In genomic region chr12:118374126-118374725, GRCh38 we compare ENCODE assay signal across 12 cellular contexts. TPM values are rescaled to one million over a fixed set of nuclear protein-coding genes. Genes with fewer than 3 reads are reported as not detected.
A peak's percentile ranks its signal among the peaks of the same experiment; 100 is the strongest.
DNase-seq lines count a peak whose midpoint lies in the region; ATAC-seq and TF ChIP-seq lines count a peak whose summit lies in the region.
"Had no signal": no experiment of that assay in that cellular context is flagged by ENCODE, and none has a peak within 500 bp of the region (broad histone marks: within the 10 kb centered on the region; RNA-seq: fewer than 3 reads in every experiment).

No MANE protein-coding gene starts in this region.

- no peaks in the 10 kb centered on the region for H3K27me3 Mint-ChIP-seq in CD4-positive, CD25-positive, alpha-beta regulatory T cell
- H3K27me3 Mint-ChIP-seq in MCF 10A (ENCODE audit: insufficient read depth, unreplicated experiment), result no peaks in the 10 kb centered on the region
- H3K27me3 Mint-ChIP-seq in natural killer cell treated with Interleukin-12 subunit alpha and Interleukin-12 subunit beta and Interleukin-15 and Interleukin-18, amount 100 ng/mL, for 72 hours, result no peaks in the 10 kb centered on the region

- no TSS peak for BruUV-seq in MCF 10A (replicated peaks; lab: Mats Ljungman, UMichigan)

- TF ChIP-seq CTCF in HL-60 (IDR thresholded peaks at IDR 0.05; ENCODE audit: insufficient read depth, low read length) (no peak), MCF 10A (IDR thresholded peaks at IDR 0.05; ENCODE audit: unreplicated experiment) (no peak), upper lobe of right lung (IDR thresholded peaks at IDR 0.05) (no peak), foreskin keratinocyte (conservative IDR thresholded peaks at IDR 0.05) (no peak)

- peak overlapping the region; percentile 93 for H3K4me3 ChIP-seq in CD4-positive, CD25-positive, alpha-beta regulatory T cell (ENCODE audit: low read depth, low read length)
- no peak overlapping the region for H3K4me3 ChIP-seq in HL-60 (replicated peaks; ENCODE audit: insufficient read depth, low read length)
- H3K4me3 ChIP-seq in upper lobe of right lung, result no peak overlapping the region

- H3K9me3 Mint-ChIP-seq in CD4-positive, CD25-positive, alpha-beta regulatory T cell, result no peaks in the 10 kb centered on the region
- no peaks in the 10 kb centered on the region for H3K9me3 Mint-ChIP-seq in MCF 10A (ENCODE audit: unreplicated experiment)
- no peaks in the 10 kb centered on the region for H3K9me3 Mint-ChIP-seq in natural killer cell treated with Interleukin-12 subunit alpha and Interleukin-12 subunit beta and Interleukin-15 and Interleukin-18, amount 100 ng/mL, for 72 hours

- peak overlapping the region; percentile 77 to 95 (median 90) for H3K4me3 Mint-ChIP-seq in CD4-positive, CD25-positive, alpha-beta regulatory T cell
- peak overlapping the region; percentile 98 for H3K4me3 Mint-ChIP-seq in MCF 10A (ENCODE audit: unreplicated experiment)
- H3K4me3 Mint-ChIP-seq in natural killer cell treated with Interleukin-12 subunit alpha and Interleukin-12 subunit beta and Interleukin-15 and Interleukin-18, amount 100 ng/mL, for 72 hours, result peak overlapping the region; percentile 79

- POLR2A ChIA-PET in MCF 10A (lab: Yijun Ruan, JAX), result interaction anchor here (0.9 to 6.2 kb wide), 8 partner anchors 10 to 238 kb away, joined by 3 to 89 read pairs (median 13); partner anchors contain the start of gene PEBP1

- H3K9me3 ChIP-seq in CD4-positive, CD25-positive, alpha-beta regulatory T cell (ENCODE audit: control insufficient read depth in 2 of 2, low read length in 2 of 2), result no peaks in the 10 kb centered on the region
- H3K9me3 ChIP-seq in upper lobe of right lung, result no peaks in the 10 kb centered on the region
- H3K9me3 ChIP-seq: esophagus squamous epithelium had no signal

- H3K4me1 ChIP-seq in CD4-positive, CD25-positive, alpha-beta regulatory T cell (ENCODE audit: control insufficient read depth, insufficient read depth, low read length, poor library complexity, severe bottlenecking), result peaks cover 41% of the 10 kb centered on the region
- H3K4me1 ChIP-seq in upper lobe of right lung (peaks cover 45% of the 10 kb centered on the region), foreskin keratinocyte (peaks cover 4% of the 10 kb centered on the region)

- H3K36me3 Mint-ChIP-seq in CD4-positive, CD25-positive, alpha-beta regulatory T cell, result no peaks in the 10 kb centered on the region
- no peaks in the 10 kb centered on the region for H3K36me3 Mint-ChIP-seq in MCF 10A (ENCODE audit: insufficient read depth, unreplicated experiment)
- H3K36me3 Mint-ChIP-seq in natural killer cell treated with Interleukin-12 subunit alpha and Interleukin-12 subunit beta and Interleukin-15 and Interleukin-18, amount 100 ng/mL, for 72 hours, result no peaks in the 10 kb centered on the region

- H3K27ac Mint-ChIP-seq in CD4-positive, CD25-positive, alpha-beta regulatory T cell, result no peak overlapping the region
- H3K27ac Mint-ChIP-seq in MCF 10A (ENCODE audit: low read depth, unreplicated experiment), result no peak overlapping the region
- H3K27ac Mint-ChIP-seq in natural killer cell treated with Interleukin-12 subunit alpha and Interleukin-12 subunit beta and Interleukin-15 and Interleukin-18, amount 100 ng/mL, for 72 hours, result peak overlapping the region; percentile 85 to 92

- no peak for DNase-seq in CD4-positive, CD25-positive, alpha-beta regulatory T cell
- no peak for DNase-seq in HL-60 (ENCODE audit: low read depth in 1 of 2, low spot score in 1 of 2)
- DNase-seq in MCF 10A (ENCODE audit: unreplicated experiment), result no peak
- DNase-seq in natural killer cell treated with Interleukin-12 subunit alpha and Interleukin-12 subunit beta and Interleukin-15 and Interleukin-18, amount 100 ng/mL, for 72 hours (ENCODE audit: low spot score), result no peak
- no peak for DNase-seq in upper lobe of right lung
- no peak for DNase-seq in foreskin keratinocyte
- DNase-seq in Kasumi-1 (lab: John Stamatoyannopoulos, UW), result no peak
- DNase-seq: DMS53, esophagus squamous epithelium, kidney glomerular epithelial cell, NCI-H1436 had no signal

- no peak for ATAC-seq in CD4-positive, CD25-positive, alpha-beta regulatory T cell (ENCODE audit: low read depth in 2 of 2)
- no peak for ATAC-seq in natural killer cell treated with Interleukin-12 subunit alpha and Interleukin-12 subunit beta and Interleukin-15 and Interleukin-18, amount 100 ng/mL, for 72 hours
- ATAC-seq in upper lobe of right lung (no peak), foreskin keratinocyte (no peak), GM21526 (IDR thresholded peaks at IDR 0.05; ENCODE audit: low FRiP score, unreplicated experiment) (no peak)

- H3K4me1 Mint-ChIP-seq in CD4-positive, CD25-positive, alpha-beta regulatory T cell, result peaks cover 29 to 69% (median 51%) of the 10 kb centered on the region in 4 donors
- peaks cover 14% of the 10 kb centered on the region for H3K4me1 Mint-ChIP-seq in MCF 10A (ENCODE audit: insufficient read depth, unreplicated experiment)
- peaks cover 25 to 49% of the 10 kb centered on the region in 2 donors for H3K4me1 Mint-ChIP-seq in natural killer cell treated with Interleukin-12 subunit alpha and Interleukin-12 subunit beta and Interleukin-15 and Interleukin-18, amount 100 ng/mL, for 72 hours (ENCODE audit: low read depth in 2 of 2)

- CTCF ChIA-PET in MCF 10A (lab: Yijun Ruan, JAX), result interaction anchor here (0.6 to 8.9 kb wide), 14 partner anchors 9 to 499 kb away, joined by 3 to 422 read pairs (median 6); no protein-coding TSS in a partner anchor

- H3K36me3 ChIP-seq in CD4-positive, CD25-positive, alpha-beta regulatory T cell (ENCODE audit: control insufficient read depth, insufficient read depth, low read length), result no peaks in the 10 kb centered on the region
- H3K36me3 ChIP-seq in upper lobe of right lung, result peaks cover 7% of the 10 kb centered on the region

- intact Hi-C loops in MCF 10A (cut with micrococcal nuclease) (no loop called here), upper lobe of right lung (cut with DNase I) (no loop called here)

- no peak overlapping the region for H3K27ac ChIP-seq in CD4-positive, CD25-positive, alpha-beta regulatory T cell (ENCODE audit: insufficient read depth, low read length, poor library complexity, severe bottlenecking)
- H3K27ac ChIP-seq in HL-60 (replicated peaks) (peak overlapping the region; percentile 72), upper lobe of right lung (no peak overlapping the region), foreskin keratinocyte (no peak overlapping the region)

- no peaks in the 10 kb centered on the region for H3K27me3 ChIP-seq in CD4-positive, CD25-positive, alpha-beta regulatory T cell (ENCODE audit: control insufficient read depth, insufficient read depth, low read length)
- H3K27me3 ChIP-seq in HL-60 (ENCODE audit: insufficient read depth, poor library complexity, severe bottlenecking), result no peaks in the 10 kb centered on the region
- no peaks in the 10 kb centered on the region for H3K27me3 ChIP-seq in upper lobe of right lung
- H3K27me3 ChIP-seq in foreskin keratinocyte, result no peaks in the 10 kb centered on the region
- H3K27me3 ChIP-seq: esophagus squamous epithelium had no signal

RNA-seq across cellular contexts. Expression of gene TAOK3, which starts 1.5 kb away (rescaled TPM):
- total RNA-seq in CD4-positive, CD25-positive, alpha-beta regulatory T cell, result 97.8 TPM
- polyA plus RNA-seq in CD4-positive, CD25-positive, alpha-beta regulatory T cell, result 10 to 100 TPM; 60.2 to 74.8 (median 69.7) TPM
- total RNA-seq in MCF 10A (2022), result 24.8 and 28.6 TPM in 2 replicates
- 100 to 1,000 TPM; 106 to 107 TPM for total RNA-seq in natural killer cell treated with Interleukin-12 subunit alpha and Interleukin-12 subunit beta and Interleukin-15 and Interleukin-18, amount 100 ng/mL, for 72 hours
- 64.1 TPM for total RNA-seq in upper lobe of right lung
- total RNA-seq in foreskin keratinocyte, result 30.4 and 31.7 TPM in 2 replicates
- polyA plus RNA-seq in foreskin keratinocyte, result 8.7 and 10.4 TPM in 2 replicates

RNA-seq across cellular contexts. Expression of gene SUDS3, which starts 2.1 kb away (rescaled TPM):
- total RNA-seq in CD4-positive, CD25-positive, alpha-beta regulatory T cell, result 29.9 TPM
- polyA plus RNA-seq in CD4-positive, CD25-positive, alpha-beta regulatory T cell, result 10 to 100 TPM; 13.0 to 14.5 (median 13.6) TPM
- total RNA-seq in MCF 10A (2022) (19.6 and 25.1 TPM in 2 replicates), upper lobe of right lung (28.8 TPM), foreskin keratinocyte (32.7 and 32.8 TPM in 2 replicates)
- total RNA-seq in natural killer cell treated with Interleukin-12 subunit alpha and Interleukin-12 subunit beta and Interleukin-15 and Interleukin-18, amount 100 ng/mL, for 72 hours, result 10 to 100 TPM; 26.1 to 34.0 TPM
- 9.9 and 11.4 TPM in 2 replicates for polyA plus RNA-seq in foreskin keratinocyte

Comparison
In these comparisons a context has a peak if more than half of its experiments do, and no peak if none do; other contexts are left out.
1. H3K27ac Mint-ChIP-seq: peak in natural killer cell treated with Interleukin-12 subunit alpha and Interleukin-12 subunit beta and Interleukin-15 and Interleukin-18, amount 100 ng/mL, for 72 hours (2 of 2); none in CD4-positive, CD25-positive, alpha-beta regulatory T cell (0 of 3) and MCF 10A (single experiment).
2. Peak in every context shown above with its lines, with median percentiles within 50 percentile points of each other: H3K4me3 Mint-ChIP-seq.